ENCODE assay signal across 1 cellular context in genomic region chr11:93733474-93733873, GRCh38.
TF ChIP-seq lines count a peak whose summit lies in the region.

No MANE protein-coding gene starts in this region.

TF ChIP-seq in IMR-90, 13 proteins besides CTCF, POLR2A, EP300 and RAD21:
- TF ChIP-seq BHLHE40 (IDR thresholded peaks at IDR 0.05; ENCODE audit: low read depth, low read length) (no peak), NFE2L2 (IDR thresholded peaks at IDR 0.05; ENCODE audit: low read depth, low read length) (no peak), SMC3 (IDR thresholded peaks at IDR 0.05; ENCODE audit: low read depth, low read length) (no peak), CEBPB (IDR thresholded peaks at IDR 0.05; ENCODE audit: low read depth, low read length) (no peak), MAFK (IDR thresholded peaks at IDR 0.05; ENCODE audit: low read depth, low read length) (no peak), MAZ (IDR thresholded peaks at IDR 0.05; ENCODE audit: borderline replicate concordance, low read depth, low read length) (no peak), FOS (IDR thresholded peaks at IDR 0.05; ENCODE audit: low read depth, low read length) (no peak), RFX5 (IDR thresholded peaks at IDR 0.05; ENCODE audit: low read depth, low read length) (no peak), ELK1 (IDR thresholded peaks at IDR 0.05; ENCODE audit: borderline replicate concordance, low read depth, low read length) (no peak), CHD1 (IDR thresholded peaks at IDR 0.05; ENCODE audit: low read depth, low read length) (no peak), USF2 (IDR thresholded peaks at IDR 0.05; ENCODE audit: low read depth, low read length) (no peak), MXI1 (IDR thresholded peaks at IDR 0.05; ENCODE audit: borderline replicate concordance, low read depth, low read length) (no peak), RCOR1 (IDR thresholded peaks at IDR 0.05; ENCODE audit: insufficient replicate concordance, low read length) (no peak)
TF ChIP-seq in IMR-90: peak in this region for 0.
